Comparison of ENCODE assay signal across 8 cellular contexts in the genomic region with DNA sequence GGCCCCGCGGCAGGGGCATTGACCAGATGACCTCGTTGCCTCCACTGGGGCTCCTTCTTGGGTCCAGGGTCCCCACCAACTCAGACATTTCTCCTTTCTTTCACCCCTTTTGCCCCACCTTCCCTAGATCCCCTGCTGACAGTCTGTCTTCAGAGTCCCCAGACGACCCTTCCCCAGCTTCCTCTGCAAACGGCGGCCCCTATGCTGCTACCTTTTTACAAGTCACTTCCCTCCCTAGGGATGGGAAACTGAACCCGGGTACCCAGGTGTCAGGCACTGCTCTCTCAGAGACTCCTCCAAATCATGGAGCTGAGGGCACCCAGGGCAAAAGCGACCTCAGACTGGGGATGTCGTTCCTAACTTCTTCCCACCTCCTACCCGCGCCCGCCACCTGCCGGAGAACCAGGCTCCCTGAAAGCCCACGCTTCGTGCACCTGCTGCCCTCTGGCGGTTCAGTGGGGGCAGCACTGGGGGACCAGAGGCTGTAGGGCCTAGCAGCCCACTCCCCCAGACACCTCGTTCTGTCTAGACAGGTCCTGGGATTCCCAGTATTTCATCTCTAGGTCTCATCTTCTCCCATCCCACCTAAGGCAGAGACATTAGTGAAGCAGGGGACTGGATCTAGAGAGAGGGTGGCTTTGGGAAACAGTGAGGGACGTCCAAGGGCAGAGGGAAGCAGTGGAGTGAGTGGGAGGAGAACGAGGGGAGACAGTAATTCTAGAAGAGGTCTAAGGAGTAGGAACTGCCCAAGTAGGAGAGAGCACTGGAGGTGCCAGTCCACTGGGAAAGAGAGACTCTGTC. TPM values are rescaled to one million over a fixed set of nuclear protein-coding genes. Genes with fewer than 3 reads are reported as not detected.
DNase-seq lines count a peak whose midpoint lies in the region; TF ChIP-seq lines count a peak whose summit lies in the region.

No MANE protein-coding gene starts in this region.

- peak overlapping the region; percentile 25 for H3K4me3 ChIP-seq in AG09309 (ENCODE audit: control insufficient read depth, low read depth, low read length)
- H3K4me3 ChIP-seq in epithelial cell of esophagus (ENCODE audit: low read length), result peak overlapping the region; percentile 41

- TF ChIP-seq CTCF in AG09309 (IDR thresholded peaks at IDR 0.05; ENCODE audit: control insufficient read depth, insufficient read depth, low read depth, low read length, missing control alignments), result peak; percentile 100
- peak; percentile 100 for TF ChIP-seq CTCF in epithelial cell of esophagus (IDR thresholded peaks at IDR 0.05; ENCODE audit: insufficient read depth, low read depth, low read length, missing control alignments)

- DNase-seq in AG09309 (ENCODE audit: low read depth) (no peak), GM19240 (ENCODE audit: insufficient read length, low spot score) (peak; percentile 98), HS-27A (ENCODE audit: low read depth) (peak; percentile 63), NOMO-1 treated with dmso at 0.1 percent for 144 hours (lab: John Stamatoyannopoulos, UW; ENCODE audit: unreplicated experiment) (peak; percentile 65), activated T-cell treated with anti-CD3 and anti-CD28 coated beads for 24 hours (ENCODE audit: low read depth) (peak; percentile 83), epithelial cell of esophagus (ENCODE audit: low read depth) (peak; percentile 85), mucosa of gallbladder (ENCODE audit: low spot score) (peak; percentile 88)
- peak; percentile 71 to 79 for DNase-seq in stimulated activated CD8-positive, alpha-beta memory T cell treated with anti-CD3 and anti-CD28 coated beads, Interleukin-2, amount 100 ng/mL, for 1 hour (ENCODE audit: low read depth in 2 of 2)

RNA-seq across cellular contexts. Expression of a gene that starts 4.9 kb away (rescaled TPM):
- total RNA-seq in mucosa of gallbladder, result 11.4 TPM

RNA-seq across cellular contexts. Expression of a gene that starts 15.3 kb away (rescaled TPM):
- total RNA-seq in mucosa of gallbladder, result 1.8 TPM

RNA-seq across cellular contexts. Expression of a gene that starts 39.5 kb away (rescaled TPM):
- 39.3 TPM for total RNA-seq in mucosa of gallbladder

RNA-seq across cellular contexts. Expression of a gene that starts 54.7 kb away (rescaled TPM):
- 138 TPM for total RNA-seq in mucosa of gallbladder
